Comparison of ENCODE assay signal across 8 cellular contexts in genomic region chr16:30896203-30896889, GRCh38. TPM values are rescaled to one million over a fixed set of nuclear protein-coding genes. Genes with fewer than 3 reads are reported as not detected.
DNase-seq lines count a peak whose midpoint lies in the region; ATAC-seq and TF ChIP-seq lines count a peak whose summit lies in the region.

Gene CTF1, plus strand, starts transcription at chr16:30896614. Its CDS starts 30 bp downstream, at chr16:30896644.

- H3K4me3 ChIP-seq in cardiac fibroblast (replicated peaks in 1 of 2; ENCODE audit: low read depth in 2 of 2, low read length in 2 of 2): peak within 1 kb of the TSS; percentile 54 to 61
- peak within 1 kb of the TSS; percentile 60 to 87 (median 72) for H3K4me3 ChIP-seq in gastrocnemius medialis

- intact Hi-C loops in gastrocnemius medialis (cut with DNase I; ENCODE audit: low total_unique reads): no loop called here

- in situ Hi-C loops in gastrocnemius medialis (cut with MboI; ENCODE audit: low sequenced_read_pairs in 4 of 4): no loop called here

- TF ChIP-seq CTCF in cardiac fibroblast (IDR thresholded peaks at IDR 0.05; ENCODE audit: low read depth, low read length): no peak
- TF ChIP-seq CTCF in gastrocnemius medialis (IDR thresholded peaks at IDR 0.05 in 4 of 5, conservative IDR thresholded peaks at IDR 0.05 in 1 of 5): no peak

- no peaks in the 10 kb centered on the region for H3K36me3 Mint-ChIP-seq in immature natural killer cell

- TF ChIP-seq POLR2A in gastrocnemius medialis (IDR thresholded peaks at IDR 0.05): peak in 1 of 2 donors; percentile 54

- no peaks in the 10 kb centered on the region for H3K9me3 ChIP-seq in gastrocnemius medialis

- H3K27ac ChIP-seq in gastrocnemius medialis: peak within 1 kb of the TSS; percentile 93 to 100 (median 96)

- no peaks in the 10 kb centered on the region for H3K27me3 ChIP-seq in gastrocnemius medialis

- peak within 1 kb of the TSS; percentile 68 to 86 (median 71) for H3K4me3 Mint-ChIP-seq in immature natural killer cell

- H3K27ac Mint-ChIP-seq in immature natural killer cell: peak within 1 kb of the TSS; percentile 59 to 93 (median 82)

- H3K4me1 ChIP-seq in gastrocnemius medialis: peaks cover 34 to 41% of the 10 kb centered on the region in 2 donors

- DNase-seq in ELR (ENCODE audit: low read depth) (peak; percentile 90), NCI-H510A (lab: John Stamatoyannopoulos, UW) (peak; percentile 62), cardiac fibroblast (ENCODE audit: low read depth in 2 of 2) (peak; percentile 84 to 87), immature natural killer cell (no peak), gastrocnemius medialis (peak; percentile 48 to 72), SW480 (ENCODE audit: low spot score) (no peak), NCI-H2171 (lab: John Stamatoyannopoulos, UW) (no peak)

- H3K4me1 Mint-ChIP-seq in immature natural killer cell: peaks cover 51 to 54% of the 10 kb centered on the region in 2 donors

- H3K27me3 Mint-ChIP-seq in immature natural killer cell (ENCODE audit: low read depth in 3 of 3): peaks cover 0 to 8% (median 8%) of the 10 kb centered on the region in 3 donors

- H3K36me3 ChIP-seq in gastrocnemius medialis: peaks cover 0 to 6% of the 10 kb centered on the region in 2 donors

- ATAC-seq in gastrocnemius medialis (peak; percentile 61 to 67), GM21526 (IDR thresholded peaks at IDR 0.05; ENCODE audit: low FRiP score, unreplicated experiment) (no peak)

- H3K9me3 Mint-ChIP-seq in immature natural killer cell: no peaks in the 10 kb centered on the region

RNA-seq across cellular contexts. Expression of gene CTF1, which starts in this region (rescaled TPM):
- not detected for polyA plus RNA-seq in immature natural killer cell
- total RNA-seq in gastrocnemius medialis: 1 to 10 TPM; 2.3 to 5.6 (median 3.2) TPM

Comparison
In these comparisons a context has a peak if more than half of its experiments do, and no peak if none do; other contexts are left out.
1. DNase-seq: peak in ELR (single experiment), NCI-H510A (single experiment), cardiac fibroblast (2 of 2) and gastrocnemius medialis (2 of 2); none in immature natural killer cell (0 of 3), SW480 (single experiment) and NCI-H2171 (single experiment).